ENCODE assay signal across 1 cellular context in genomic region chr11:86148339-86148738, GRCh38.
TF ChIP-seq lines count a peak whose summit lies in the region.

No MANE protein-coding gene starts in this region.

TF ChIP-seq in K562, 482 proteins besides CTCF, POLR2A, EP300 and RAD21 (continued from another document):
- TF ChIP-seq FOXM1 (IDR thresholded peaks at IDR 0.05; ENCODE audit: low read depth), result peak; percentile 87
- no peak for TF ChIP-seq FOXM1 (CRISPR knock-in tag; IDR thresholded peaks at IDR 0.05; ENCODE audit: low read depth)
- TF ChIP-seq KDM4B (IDR thresholded peaks at IDR 0.05; ENCODE audit: borderline replicate concordance in 2 of 2, low read depth in 1 of 2), result no peak
- no peak for TF ChIP-seq ARHGAP35 (IDR thresholded peaks at IDR 0.05; ENCODE audit: partially characterized antibody)
- TF ChIP-seq MAFG (tag; conservative IDR thresholded peaks at IDR 0.05), result peak; percentile 59
- TF ChIP-seq RCOR1 (IDR thresholded peaks at IDR 0.05; ENCODE audit: borderline replicate concordance in 1 of 2, low read depth in 2 of 2, low read length in 2 of 2), result peak in 1 of 2 experiments; percentile 90; a peak in 2 of 4 replicates
- no peak for TF ChIP-seq PCBP2 (IDR thresholded peaks at IDR 0.05; ENCODE audit: low read depth, low read length, poor library complexity, severe bottlenecking)
- peak in 1 of 2 experiments; percentile 51; a peak in 1 of 4 replicates for TF ChIP-seq MAZ (CRISPR knock-in tag; conservative IDR thresholded peaks at IDR 0.05 in 1 of 2, IDR thresholded peaks at IDR 0.05 in 1 of 2)
- 0 out of 2 replicates have a peak, but pooled peaks have one; percentile 50 for TF ChIP-seq MTA3 (IDR thresholded peaks at IDR 0.05; ENCODE audit: borderline replicate concordance)
- peak; percentile 90 for TF ChIP-seq PHB2 (IDR thresholded peaks at IDR 0.05; ENCODE audit: low read depth)
- TF ChIP-seq FOXJ3 (CRISPR knock-in tag; IDR thresholded peaks at IDR 0.05), result no peak
- peak; percentile 94 for TF ChIP-seq TCF3 (CRISPR knock-in tag; IDR thresholded peaks at IDR 0.05)
- peak; percentile 51 for TF ChIP-seq MAFK (IDR thresholded peaks at IDR 0.05; ENCODE audit: low read length)
- no peak for TF ChIP-seq USF1 (CRISPR knock-in tag; IDR thresholded peaks at IDR 0.05)
- peak; percentile 64 for TF ChIP-seq MAFF (IDR thresholded peaks at IDR 0.05; ENCODE audit: low read length)
- TF ChIP-seq JUND (IDR thresholded peaks at IDR 0.05; ENCODE audit: borderline replicate concordance, low read depth, low read length), result peak; percentile 50; the same call in 1 of the 2 replicates
- TF ChIP-seq JUND (tag; IDR thresholded peaks at IDR 0.05; ENCODE audit: borderline replicate concordance, low read depth, low read length), result no peak; the same call in 2 of the 3 replicates
- TF ChIP-seq KLF13 (tag; IDR thresholded peaks at IDR 0.05; ENCODE audit: borderline replicate concordance, low read depth), result no peak
- peak; percentile 48 for TF ChIP-seq HES1 (IDR thresholded peaks at IDR 0.05; ENCODE audit: low read depth)
- 0 out of 2 replicates have a peak, but pooled peaks have one; percentile 48 for TF ChIP-seq ZNF395 (CRISPR knock-in tag; IDR thresholded peaks at IDR 0.05)
- 0 out of 2 replicates have a peak, but pooled peaks have one; percentile 20 for TF ChIP-seq RAD51 (IDR thresholded peaks at IDR 0.05; ENCODE audit: borderline replicate concordance, low read depth)
- TF ChIP-seq NR2C1 (IDR thresholded peaks at IDR 0.05), result 0 out of 2 replicates have a peak, but pooled peaks have one; percentile 32
- TF ChIP-seq NR2C1 (tag; IDR thresholded peaks at IDR 0.05), result no peak
- TF ChIP-seq NFATC3 (IDR thresholded peaks at IDR 0.05), result no peak
- TF ChIP-seq SMARCA4 (IDR thresholded peaks at IDR 0.05), result peak; percentile 94
- peak; percentile 61 for TF ChIP-seq HDAC2 (IDR thresholded peaks at IDR 0.05)
- peak in 1 of 2 experiments; percentile 87; a peak in 3 of 4 replicates for TF ChIP-seq HDAC1 (IDR thresholded peaks at IDR 0.05)
- peak; percentile 81 for TF ChIP-seq SMARCB1 (IDR thresholded peaks at IDR 0.05; ENCODE audit: insufficient read length, low read depth)
- 0 out of 2 replicates have a peak, but pooled peaks have one; percentile 34 for TF ChIP-seq ZBTB40 (IDR thresholded peaks at IDR 0.05)
- no peak for TF ChIP-seq ZBTB40 (CRISPR knock-in tag; IDR thresholded peaks at IDR 0.05)
- peak; percentile 98 for TF ChIP-seq CBFA2T3 (IDR thresholded peaks at IDR 0.05)
- TF ChIP-seq ZSCAN29 (IDR thresholded peaks at IDR 0.05), result 0 out of 2 replicates have a peak, but pooled peaks have one; percentile 17
- TF ChIP-seq NFE2L1 (tag; IDR thresholded peaks at IDR 0.05; ENCODE audit: borderline replicate concordance, low read depth), result no peak
- TF ChIP-seq HSF4 (CRISPR knock-in tag; IDR thresholded peaks at IDR 0.05; ENCODE audit: borderline replicate concordance), result peak; percentile 63; the same call in 1 of the 2 replicates
- TF ChIP-seq ZNF253 (CRISPR knock-in tag; conservative IDR thresholded peaks at IDR 0.05), result no peak
- no peak for TF ChIP-seq TBP (optimal IDR thresholded peaks at IDR 0.05; ENCODE audit: low read depth, low read length)
- peak; percentile 78 for TF ChIP-seq CHAMP1 (IDR thresholded peaks at IDR 0.05)
- peak; percentile 74 for TF ChIP-seq BRD9 (IDR thresholded peaks at IDR 0.05; ENCODE audit: low read depth, partially characterized antibody)
- peak; percentile 86 to 90; a peak in 3 of 4 replicates for TF ChIP-seq ARNT (IDR thresholded peaks at IDR 0.05)
- no peak for TF ChIP-seq GABPA (tag; conservative IDR thresholded peaks at IDR 0.05; ENCODE audit: low read depth)
- TF ChIP-seq ZNF589 (CRISPR knock-in tag; IDR thresholded peaks at IDR 0.05; ENCODE audit: low read depth), result no peak
- TF ChIP-seq RNF2 (IDR thresholded peaks at IDR 0.05), result peak; percentile 29; the same call in 1 of the 2 replicates
- peak; percentile 92 for TF ChIP-seq KLF16 (IDR thresholded peaks at IDR 0.05)
- peak; percentile 95 for TF ChIP-seq TAL1 (IDR thresholded peaks at IDR 0.05)
- TF ChIP-seq UBTF (IDR thresholded peaks at IDR 0.05; ENCODE audit: borderline replicate concordance in 1 of 2, low read depth in 2 of 2, low read length in 2 of 2), result no peak
- peak; percentile 84 for TF ChIP-seq SMARCE1 (IDR thresholded peaks at IDR 0.05)
- TF ChIP-seq ZNF316 (IDR thresholded peaks at IDR 0.05), result peak; percentile 89
- peak in 1 of 2 experiments; percentile 20; a peak in 1 of 4 replicates for TF ChIP-seq FOXK2 (conservative IDR thresholded peaks at IDR 0.05 in 1 of 2, IDR thresholded peaks at IDR 0.05 in 1 of 2; ENCODE audit: low read depth in 2 of 2)
- peak; percentile 60 for TF ChIP-seq RBBP5 (IDR thresholded peaks at IDR 0.05; ENCODE audit: borderline replicate concordance, insufficient read depth, low read length, poor library complexity, severe bottlenecking)
- peak; percentile 46 for TF ChIP-seq FOSL1 (tag; conservative IDR thresholded peaks at IDR 0.05)
- TF ChIP-seq ELF4 (CRISPR knock-in tag; IDR thresholded peaks at IDR 0.05), result 0 out of 2 replicates have a peak, but pooled peaks have one; percentile 6
- TF ChIP-seq BCOR (IDR thresholded peaks at IDR 0.05), result peak; percentile 67; the same call in 1 of the 2 replicates
- TF ChIP-seq NCOR1 (IDR thresholded peaks at IDR 0.05), result peak; percentile 96
- TF ChIP-seq ZNF830 (CRISPR knock-in tag; IDR thresholded peaks at IDR 0.05), result no peak
- TF ChIP-seq NCOA1 (IDR thresholded peaks at IDR 0.05; ENCODE audit: low read depth), result peak; percentile 73; the same call in 1 of the 2 replicates
- no peak for TF ChIP-seq ZFP1 (CRISPR knock-in tag; IDR thresholded peaks at IDR 0.05)
